ENCODE assay signal across 1 cellular context in the genomic region with DNA sequence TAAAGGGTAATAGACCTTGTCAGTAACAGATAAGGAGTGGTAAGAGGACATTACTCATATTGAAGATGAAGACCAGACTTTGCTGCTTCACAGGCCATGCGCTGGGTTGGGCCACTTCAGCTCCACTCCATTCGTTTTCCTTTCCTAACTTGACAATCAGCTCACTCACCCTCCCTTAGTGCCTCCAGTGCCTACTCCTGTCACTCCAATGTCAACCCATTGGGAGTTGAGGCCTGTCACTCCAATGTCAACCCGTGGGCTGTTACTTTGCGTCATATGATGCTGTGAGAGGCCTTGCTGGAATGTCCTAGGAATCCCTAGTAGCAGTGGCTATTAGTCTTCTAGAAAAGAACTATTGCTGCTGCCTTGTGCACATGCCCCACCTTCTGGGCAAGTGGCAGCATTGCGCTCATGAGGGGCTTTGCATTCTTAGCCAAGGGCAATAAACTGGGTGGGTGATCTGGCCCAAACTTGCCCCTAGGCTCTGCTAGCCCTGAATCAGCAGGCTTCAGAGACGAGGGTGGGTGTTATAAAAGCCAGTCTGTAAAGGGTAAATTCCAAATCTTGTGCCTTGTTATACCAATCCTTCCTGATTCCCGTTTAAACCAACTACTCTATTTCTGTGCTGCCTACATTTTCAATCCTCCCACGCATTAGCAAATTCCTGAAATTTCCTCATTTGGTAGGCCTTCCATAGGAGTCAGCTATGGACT.
TF ChIP-seq lines count a peak whose summit lies in the region.

No MANE protein-coding gene starts in this region.

TF ChIP-seq in H1, 55 proteins besides CTCF, POLR2A, EP300 and RAD21:
- TF ChIP-seq CBX5 (IDR thresholded peaks at IDR 0.05; ENCODE audit: low read depth, low read length) (no peak), CEBPB (IDR thresholded peaks at IDR 0.05; ENCODE audit: low read depth, low read length) (peak; percentile 75), MAFK (IDR thresholded peaks at IDR 0.05; ENCODE audit: low read depth, low read length) (no peak), TBP (IDR thresholded peaks at IDR 0.05; ENCODE audit: low read depth, low read length) (no peak), TEAD4 (IDR thresholded peaks at IDR 0.05; ENCODE audit: low read depth, low read length) (peak; percentile 96), POLR2AphosphoS5 (IDR thresholded peaks at IDR 0.05; ENCODE audit: low read depth, low read length) (peak; percentile 58; the same call in 1 of the 2 replicates), KDM1A (IDR thresholded peaks at IDR 0.05; ENCODE audit: borderline replicate concordance, low read length) (no peak), YY1 (IDR thresholded peaks at IDR 0.05; ENCODE audit: low read depth, low read length) (no peak), HDAC6 (IDR thresholded peaks at IDR 0.05; ENCODE audit: low read depth, low read length) (no peak), TAF7 (optimal IDR thresholded peaks at IDR 0.05; ENCODE audit: borderline replicate concordance, low read depth, low read length) (no peak), SIN3A (conservative IDR thresholded peaks at IDR 0.05 in 1 of 2, IDR thresholded peaks at IDR 0.05 in 1 of 2; ENCODE audit: low read depth in 1 of 2, low read length in 2 of 2) (peak; percentile 38 to 90; a peak in 2 of 4 replicates)
- TF ChIP-seq, protein P1, sequence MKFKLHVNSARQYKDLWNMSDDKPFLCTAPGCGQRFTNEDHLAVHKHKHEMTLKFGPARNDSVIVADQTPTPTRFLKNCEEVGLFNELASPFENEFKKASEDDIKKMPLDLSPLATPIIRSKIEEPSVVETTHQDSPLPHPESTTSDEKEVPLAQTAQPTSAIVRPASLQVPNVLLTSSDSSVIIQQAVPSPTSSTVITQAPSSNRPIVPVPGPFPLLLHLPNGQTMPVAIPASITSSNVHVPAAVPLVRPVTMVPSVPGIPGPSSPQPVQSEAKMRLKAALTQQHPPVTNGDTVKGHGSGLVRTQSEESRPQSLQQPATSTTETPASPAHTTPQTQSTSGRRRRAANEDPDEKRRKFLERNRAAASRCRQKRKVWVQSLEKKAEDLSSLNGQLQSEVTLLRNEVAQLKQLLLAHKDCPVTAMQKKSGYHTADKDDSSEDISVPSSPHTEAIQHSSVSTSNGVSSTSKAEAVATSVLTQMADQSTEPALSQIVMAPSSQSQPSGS (IDR thresholded peaks at IDR 0.05; ENCODE audit: low read length): peak; percentile 70; the same call in 1 of the 2 replicates
- TF ChIP-seq, protein P2, sequence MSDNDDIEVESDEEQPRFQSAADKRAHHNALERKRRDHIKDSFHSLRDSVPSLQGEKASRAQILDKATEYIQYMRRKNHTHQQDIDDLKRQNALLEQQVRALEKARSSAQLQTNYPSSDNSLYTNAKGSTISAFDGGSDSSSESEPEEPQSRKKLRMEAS (IDR thresholded peaks at IDR 0.05): peak; percentile 35; the same call in 1 of the 2 replicates
- TF ChIP-seq, protein P3, sequence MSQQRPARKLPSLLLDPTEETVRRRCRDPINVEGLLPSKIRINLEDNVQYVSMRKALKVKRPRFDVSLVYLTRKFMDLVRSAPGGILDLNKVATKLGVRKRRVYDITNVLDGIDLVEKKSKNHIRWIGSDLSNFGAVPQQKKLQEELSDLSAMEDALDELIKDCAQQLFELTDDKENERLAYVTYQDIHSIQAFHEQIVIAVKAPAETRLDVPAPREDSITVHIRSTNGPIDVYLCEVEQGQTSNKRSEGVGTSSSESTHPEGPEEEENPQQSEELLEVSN (IDR thresholded peaks at IDR 0.05): no peak
TF ChIP-seq in H1: peak in this region for 6.
